In the genomic region with DNA sequence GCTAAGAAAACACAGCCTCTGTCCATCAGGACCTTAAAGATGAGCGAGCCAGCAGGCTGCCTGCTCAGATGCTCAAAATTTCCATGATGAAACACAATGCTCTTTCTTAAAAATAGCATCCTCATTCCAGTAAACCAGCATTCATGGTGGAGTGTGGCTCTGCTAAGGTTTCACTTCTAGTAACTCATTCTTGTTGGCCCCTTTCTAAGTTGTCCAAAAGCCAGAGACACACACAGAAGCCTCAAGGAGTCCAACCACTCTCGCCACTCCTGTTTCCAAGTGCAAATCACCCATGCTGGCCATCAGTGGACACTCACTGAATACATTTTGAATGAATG, we compare ENCODE assay signal across 11 cellular contexts. TPM values are rescaled to one million over a fixed set of nuclear protein-coding genes. Genes with fewer than 3 reads are reported as not detected.
DNase-seq lines count a peak whose midpoint lies in the region; ATAC-seq and TF ChIP-seq lines count a peak whose summit lies in the region.
"Had no signal": no experiment of that assay in that cellular context is flagged by ENCODE, and none has a peak within 500 bp of the region (broad histone marks: within the 10 kb centered on the region; RNA-seq: fewer than 3 reads in every experiment).

No MANE protein-coding gene starts in this region.

- H2AK5ac ChIP-seq in mesendoderm (ENCODE audit: low read length), result no peak overlapping the region

- no peak overlapping the region for H3K9ac ChIP-seq in mesendoderm (ENCODE audit: low read length)

- H3K9me3 Mint-ChIP-seq in activated CD4-positive, alpha-beta memory T cell treated with anti-CD3 and anti-CD28 coated beads for 36 hours, result no peaks in the 10 kb centered on the region
- no peaks in the 10 kb centered on the region for H3K9me3 Mint-ChIP-seq in activated CD4-positive, alpha-beta memory T cell treated with anti-CD3 and anti-CD28 coated beads, Interleukin-2, amount 10 ng/mL, durations not matched to agents 7 days and 5 days

- no peak for TF ChIP-seq EP300 in suprapubic skin (IDR thresholded peaks at IDR 0.05)

- 43 to 56% methylated on average over 2 of the region's 2 CpGs for WGBS in testis, 2 donors
- whole genome bisulfite sequencing in mesendoderm (ENCODE audit: extremely low coverage, insufficient coverage, low lambda C conversion rate), result no CpG with 5 or more reads among the region's 2 CpGs
- WGBS in suprapubic skin, result 71% methylated on average over 2 of the region's 2 CpGs

- no peak for TF ChIP-seq POLR2A in testis (IDR thresholded peaks at IDR 0.05)
- no peak for TF ChIP-seq POLR2A in suprapubic skin (IDR thresholded peaks at IDR 0.05)

- no peak overlapping the region for H4K5ac ChIP-seq in mesendoderm (ENCODE audit: low read length)

- no peak for TF ChIP-seq CTCF in choroid plexus epithelial cell (conservative IDR thresholded peaks at IDR 0.05; ENCODE audit: low read depth, low read length)
- TF ChIP-seq CTCF in testis (IDR thresholded peaks at IDR 0.05), result no peak
- TF ChIP-seq CTCF in suprapubic skin (IDR thresholded peaks at IDR 0.05), result no peak

- CTCF ChIA-PET in activated CD4-positive, alpha-beta memory T cell treated with anti-CD3 and anti-CD28 coated beads for 36 hours (lab: Charles Lee), result interaction anchor here (0.8 to 1.1 kb wide), 2 partner anchors 32 to 486 kb away, joined by 3 to 6 read pairs; no protein-coding TSS in a partner anchor
- CTCF ChIA-PET in activated CD4-positive, alpha-beta memory T cell treated with anti-CD3 and anti-CD28 coated beads, Interleukin-2, amount 10 ng/mL, durations not matched to agents 7 days and 5 days (lab: Charles Lee), result no interaction called here

- no peak overlapping the region for H2BK5ac ChIP-seq in mesendoderm (ENCODE audit: low read length)

- no peak overlapping the region for H3K4me2 ChIP-seq in mesendoderm (ENCODE audit: low read length)

- H3K27me3 ChIP-seq in testis (no peaks in the 10 kb centered on the region), mesendoderm (ENCODE audit: insufficient read depth, low read length, poor library complexity) (no peaks in the 10 kb centered on the region), suprapubic skin (no peaks in the 10 kb centered on the region)
- H3K27me3 ChIP-seq: cardiac muscle cell, MG63 had no signal

- H3K36me3 Mint-ChIP-seq in activated CD4-positive, alpha-beta memory T cell treated with anti-CD3 and anti-CD28 coated beads for 36 hours, result no peaks in the 10 kb centered on the region
- H3K36me3 Mint-ChIP-seq in activated CD4-positive, alpha-beta memory T cell treated with anti-CD3 and anti-CD28 coated beads, Interleukin-2, amount 10 ng/mL, durations not matched to agents 7 days and 5 days (ENCODE audit: low read depth), result no peaks in the 10 kb centered on the region

- H4K8ac ChIP-seq in mesendoderm (ENCODE audit: low read depth, low read length), result no peak overlapping the region

- H3K4me1 Mint-ChIP-seq in activated CD4-positive, alpha-beta memory T cell treated with anti-CD3 and anti-CD28 coated beads for 36 hours (ENCODE audit: low read depth), result peaks cover 5% of the 10 kb centered on the region
- H3K4me1 Mint-ChIP-seq in activated CD4-positive, alpha-beta memory T cell treated with anti-CD3 and anti-CD28 coated beads, Interleukin-2, amount 10 ng/mL, durations not matched to agents 7 days and 5 days, result peaks cover 4% of the 10 kb centered on the region

- H3K79me2 ChIP-seq in mesendoderm (ENCODE audit: control insufficient read depth, insufficient read depth, low read length), result no peaks in the 10 kb centered on the region

- H3K18ac ChIP-seq in mesendoderm (ENCODE audit: low read length), result no peak overlapping the region

- no peaks in the 10 kb centered on the region for H3K36me3 ChIP-seq in testis (ENCODE audit: low read depth, missing control alignments)
- H3K36me3 ChIP-seq in mesendoderm (ENCODE audit: control insufficient read depth, insufficient read depth, low read length), result no peaks in the 10 kb centered on the region
- H3K36me3 ChIP-seq in suprapubic skin, result no peaks in the 10 kb centered on the region
- H3K36me3 ChIP-seq: cardiac muscle cell, MG63 had no signal

- H3K4me3 Mint-ChIP-seq in activated CD4-positive, alpha-beta memory T cell treated with anti-CD3 and anti-CD28 coated beads for 36 hours, result peak overlapping the region; percentile 25
- H3K4me3 Mint-ChIP-seq in activated CD4-positive, alpha-beta memory T cell treated with anti-CD3 and anti-CD28 coated beads, Interleukin-2, amount 10 ng/mL, durations not matched to agents 7 days and 5 days, result no peak overlapping the region

- ATAC-seq in GM18498 (IDR thresholded peaks at IDR 0.05; ENCODE audit: unreplicated experiment), result no peak
- ATAC-seq: activated CD4-positive, CD25-positive, alpha-beta regulatory T cell treated with anti-CD3 and anti-CD28 coated beads, Interleukin-2, amount 50 U/mL, for 24 hours had no signal

- H2BK15ac ChIP-seq in mesendoderm (replicated peaks; ENCODE audit: low read depth), result no peak overlapping the region

- H3K4me3 ChIP-seq in choroid plexus epithelial cell (ENCODE audit: low read depth, low read length) (no peak overlapping the region), testis (no peak overlapping the region), mesendoderm (ENCODE audit: low read length) (no peak overlapping the region), suprapubic skin (no peak overlapping the region)
- H3K4me3 ChIP-seq: cardiac muscle cell, MG63 had no signal

- no peak overlapping the region for H3K4ac ChIP-seq in mesendoderm (ENCODE audit: low read depth, low read length)

- no peaks in the 10 kb centered on the region for H3K79me1 ChIP-seq in mesendoderm (ENCODE audit: low read length)

- peak; percentile 14 for DNase-seq in activated CD4-positive, alpha-beta memory T cell treated with anti-CD3 and anti-CD28 coated beads for 36 hours
- no peak for DNase-seq in activated CD4-positive, alpha-beta memory T cell treated with anti-CD3 and anti-CD28 coated beads, Interleukin-2, amount 10 ng/mL, durations not matched to agents 7 days and 5 days
- DNase-seq in choroid plexus epithelial cell (ENCODE audit: low read depth) (peak; percentile 76), medulla oblongata (ENCODE audit: extremely low spot score) (peak; percentile 69), testis (peak; percentile 44), mesendoderm (no peak), suprapubic skin (ENCODE audit: low spot score in 2 of 2) (no peak)
- DNase-seq: MG63 had no signal

- H3K56ac ChIP-seq in mesendoderm (ENCODE audit: low read length), result no peak overlapping the region

- peak overlapping the region; percentile 42 to 93 for H3K27ac ChIP-seq in testis
- no peak overlapping the region for H3K27ac ChIP-seq in mesendoderm (ENCODE audit: low read depth, low read length)
- H3K27ac ChIP-seq in suprapubic skin, result no peak overlapping the region
- H3K27ac ChIP-seq: cardiac muscle cell had no signal

- no peaks in the 10 kb centered on the region for H3K27me3 Mint-ChIP-seq in activated CD4-positive, alpha-beta memory T cell treated with anti-CD3 and anti-CD28 coated beads for 36 hours
- peaks cover 3% of the 10 kb centered on the region for H3K27me3 Mint-ChIP-seq in activated CD4-positive, alpha-beta memory T cell treated with anti-CD3 and anti-CD28 coated beads, Interleukin-2, amount 10 ng/mL, durations not matched to agents 7 days and 5 days

- peaks cover 38% of the 10 kb centered on the region for H3K4me1 ChIP-seq in testis
- no peaks in the 10 kb centered on the region for H3K4me1 ChIP-seq in mesendoderm (ENCODE audit: control insufficient read depth, low read depth, low read length)
- peaks cover 4% of the 10 kb centered on the region for H3K4me1 ChIP-seq in suprapubic skin

- H3K9me3 ChIP-seq in testis (no peaks in the 10 kb centered on the region), suprapubic skin (no peaks in the 10 kb centered on the region)
- H3K9me3 ChIP-seq: MG63 had no signal

- peak overlapping the region; percentile 39 for H3K27ac Mint-ChIP-seq in activated CD4-positive, alpha-beta memory T cell treated with anti-CD3 and anti-CD28 coated beads for 36 hours
- H3K27ac Mint-ChIP-seq in activated CD4-positive, alpha-beta memory T cell treated with anti-CD3 and anti-CD28 coated beads, Interleukin-2, amount 10 ng/mL, durations not matched to agents 7 days and 5 days, result no peak overlapping the region

- POLR2A ChIA-PET in activated CD4-positive, alpha-beta memory T cell treated with anti-CD3 and anti-CD28 coated beads for 36 hours (lab: Charles Lee), result no interaction called here
- POLR2A ChIA-PET in activated CD4-positive, alpha-beta memory T cell treated with anti-CD3 and anti-CD28 coated beads, Interleukin-2, amount 10 ng/mL, durations not matched to agents 7 days and 5 days (lab: Charles Lee), result no interaction called here

- no peak overlapping the region for H2BK120ac ChIP-seq in mesendoderm (ENCODE audit: low read depth, low read length)

- intact Hi-C loops in activated CD4-positive, alpha-beta memory T cell treated with anti-CD3 and anti-CD28 coated beads for 36 hours (cut with micrococcal nuclease), result no loop called here
- intact Hi-C loops in testis (cut with DNase I; ENCODE audit: low total_unique reads), result no loop called here

- H3K23ac ChIP-seq in mesendoderm (ENCODE audit: low read length), result no peak overlapping the region

RNA-seq across cellular contexts. Expression of a gene that starts 35.8 kb away (rescaled TPM):
- 1 to 10 TPM; 1.4 to 1.6 TPM for total RNA-seq in activated CD4-positive, alpha-beta memory T cell treated with anti-CD3 and anti-CD28 coated beads for 36 hours
- total RNA-seq in activated CD4-positive, alpha-beta memory T cell treated with anti-CD3 and anti-CD28 coated beads, Interleukin-2, amount 10 ng/mL, durations not matched to agents 7 days and 5 days, result 1 to 10 TPM; 1.0 to 1.2 TPM
- total RNA-seq in testis, result 100 to 1,000 TPM in 1 of 2 donors, 10 to 100 TPM in 1; 89.3 to 128 TPM
- 46.4 TPM for polyA plus RNA-seq in testis (ENCODE audit: insufficient read depth, low read depth, low replicate concordance)
- polyA plus RNA-seq in mesendoderm (2013, experiment 1 of 2), result 2.2 TPM
- 2.3 TPM for polyA plus RNA-seq in mesendoderm (2013, experiment 2 of 2)
- 10 to 100 TPM; 14.8 to 23.7 (median 18.7) TPM for total RNA-seq in suprapubic skin

Comparison
In these comparisons a context has a peak if more than half of its experiments do, and no peak if none do; other contexts are left out.
1. DNase-seq: peak in activated CD4-positive, alpha-beta memory T cell treated with anti-CD3 and anti-CD28 coated beads for 36 hours (single experiment), choroid plexus epithelial cell (single experiment), medulla oblongata (single experiment) and testis (single experiment); none in activated CD4-positive, alpha-beta memory T cell treated with anti-CD3 and anti-CD28 coated beads, Interleukin-2, amount 10 ng/mL, durations not matched to agents 7 days and 5 days (single experiment), mesendoderm (single experiment) and suprapubic skin (0 of 2).
2. H3K27ac ChIP-seq: peak in testis (2 of 2); none in mesendoderm (single experiment) and suprapubic skin (single experiment).
3. RNA of a gene that starts 35.8 kb away (total RNA-seq): 89.3 to 128 TPM in testis and 14.8 to 23.7 TPM in suprapubic skin; 1.4 to 1.6 TPM in activated CD4-positive, alpha-beta memory T cell treated with anti-CD3 and anti-CD28 coated beads for 36 hours and 1.0 to 1.2 TPM in activated CD4-positive, alpha-beta memory T cell treated with anti-CD3 and anti-CD28 coated beads, Interleukin-2, amount 10 ng/mL, durations not matched to agents 7 days and 5 days; every median in the first group is over 4 times any median in the second.